In genomic region chr11:124644426-124645280, GRCh38 we compare ENCODE assay signal across 9 cellular contexts. TPM values are rescaled to one million over a fixed set of nuclear protein-coding genes. Genes with fewer than 3 reads are reported as not detected.
DNase-seq lines count a peak whose midpoint lies in the region; ATAC-seq, FAIRE-seq and TF ChIP-seq lines count a peak whose summit lies in the region.
"Had no signal": no experiment of that assay in that cellular context is flagged by ENCODE, and none has a peak within 500 bp of the region (broad histone marks: within the 10 kb centered on the region; RNA-seq: fewer than 3 reads in every experiment).

No MANE protein-coding gene starts in this region.

- BruUV-seq in mammary epithelial cell (replicated peaks; lab: Mats Ljungman, UMichigan), result no TSS peak

- dilution Hi-C loops in mammary epithelial cell (cut with HindIII; ENCODE audit: low sequenced_read_pairs), result loop anchor here (5.0 kb wide), 1 partner anchor 93 kb away; the partner anchor contains the start of gene NRGN

- H3K9me3 ChIP-seq in DOHH2 (ENCODE audit: control insufficient read depth, insufficient read depth, low read length) (no peaks in the 10 kb centered on the region), mammary epithelial cell (replicated peaks; ENCODE audit: insufficient read depth, low read length) (no peaks in the 10 kb centered on the region), kidney (ENCODE audit: control insufficient read depth in 1 of 2, low read length in 2 of 2) (no peaks in the 10 kb centered on the region)

- no peaks in the 10 kb centered on the region for H3K27me3 ChIP-seq in DOHH2 (ENCODE audit: control insufficient read depth, low read length)
- H3K27me3 ChIP-seq in mammary epithelial cell (ENCODE audit: insufficient read depth, low read length), result no peaks in the 10 kb centered on the region

- H3K27ac ChIP-seq in DOHH2 (ENCODE audit: low read depth, low read length) (no peak overlapping the region), mammary epithelial cell (ENCODE audit: insufficient read depth, low read depth, low read length) (no peak overlapping the region), kidney (ENCODE audit: low read depth in 2 of 2, low read length in 2 of 2) (no peak overlapping the region)

- H3K79me2 ChIP-seq in DOHH2 (ENCODE audit: control insufficient read depth, low read length), result no peaks in the 10 kb centered on the region
- H3K79me2 ChIP-seq in mammary epithelial cell (ENCODE audit: insufficient read depth, low read length), result no peaks in the 10 kb centered on the region

- peak overlapping the region; percentile 72 for H3K4me2 ChIP-seq in DOHH2 (ENCODE audit: low read length)
- H3K4me2 ChIP-seq in mammary epithelial cell (ENCODE audit: insufficient read depth, low read depth, low read length), result peak overlapping the region; percentile 66

- ATAC-seq in GM21447 (IDR thresholded peaks at IDR 0.05; ENCODE audit: unreplicated experiment), result peak; percentile 69
- no peak for ATAC-seq in GM18861 (IDR thresholded peaks at IDR 0.05; ENCODE audit: unreplicated experiment)

- H4K20me1 ChIP-seq in DOHH2 (ENCODE audit: control insufficient read depth, insufficient read depth, low read depth, low read length) (no peaks in the 10 kb centered on the region), mammary epithelial cell (ENCODE audit: insufficient read depth, low read length) (no peaks in the 10 kb centered on the region)

- in situ Hi-C loops in mammary epithelial cell (cut with MboI; ENCODE audit: low sequenced_read_pairs in 2 of 2), result no loop called here

- peaks cover 24% of the 10 kb centered on the region for H3K4me1 ChIP-seq in DOHH2 (ENCODE audit: control insufficient read depth, low read length)
- peaks cover 16% of the 10 kb centered on the region for H3K4me1 ChIP-seq in mammary epithelial cell (ENCODE audit: insufficient read depth, low read length)
- no peaks in the 10 kb centered on the region for H3K4me1 ChIP-seq in kidney (ENCODE audit: control insufficient read depth in 1 of 2, insufficient read depth in 1 of 2, low read depth in 1 of 2, low read length in 2 of 2)

- TF ChIP-seq CTCF in DOHH2 (IDR thresholded peaks at IDR 0.05; ENCODE audit: low read depth, low read length, poor library complexity, severe bottlenecking), result peak; percentile 91
- peak; percentile 80 for TF ChIP-seq CTCF in LNCaP clone FGC (IDR thresholded peaks at IDR 0.05; ENCODE audit: control insufficient read depth, extremely low read depth, insufficient read depth)
- TF ChIP-seq CTCF in mammary epithelial cell (conservative IDR thresholded peaks at IDR 0.05 in 1 of 2, IDR thresholded peaks at IDR 0.05 in 1 of 2; ENCODE audit: extremely low read depth in 1 of 2, insufficient read depth in 1 of 2, low read depth in 1 of 2, low read length in 2 of 2), result peak; percentile 80 to 86
- TF ChIP-seq CTCF in kidney (IDR thresholded peaks at IDR 0.05; ENCODE audit: borderline replicate concordance, extremely low read depth, insufficient read depth), result peak; percentile 86

- FAIRE-seq in kidney (lab: Jason Lieb, UNC), result peak; percentile 62

- CTCF ChIA-PET in mammary epithelial cell (lab: Charles Lee; ENCODE audit: low non-redundant PET), result interaction anchor here (0.6 to 1.7 kb wide), 5 partner anchors 12 to 451 kb away, joined by 4 to 12 read pairs (median 9); no protein-coding TSS in a partner anchor

- H3K9me2 ChIP-seq in DOHH2 (replicated peaks; ENCODE audit: control insufficient read depth, low read length), result no peaks in the 10 kb centered on the region

- H3K36me3 ChIP-seq in DOHH2 (ENCODE audit: control insufficient read depth, low read length), result peaks cover 2% of the 10 kb centered on the region; the same call in 1 of the 2 replicates
- H3K36me3 ChIP-seq in mammary epithelial cell (ENCODE audit: insufficient read depth, low read length), result no peaks in the 10 kb centered on the region
- H3K36me3 ChIP-seq in kidney (ENCODE audit: control insufficient read depth in 1 of 2, insufficient read depth in 2 of 2, low read length in 2 of 2), result peaks cover 4 to 5% of the 10 kb centered on the region in 2 donors

- intact Hi-C loops in mammary epithelial cell (cut with micrococcal nuclease), result loop anchor here (1.0 kb wide), 5 partner anchors 25 to 229 kb away; no protein-coding TSS in a partner anchor
- intact Hi-C loops in kidney (cut with DNase I), result loop anchor here (10.0 kb wide), 1 partner anchor 200 kb away; no protein-coding TSS in a partner anchor

- peak overlapping the region; percentile 82 for H2AFZ ChIP-seq in mammary epithelial cell (ENCODE audit: low read depth, low read length)

- DNase-seq in LNCaP clone FGC (ENCODE audit: low read depth) (no peak), SHP77 (lab: John Stamatoyannopoulos, UW) (peak; percentile 52 to 70), mammary epithelial cell (peak; percentile 50), kidney (no peak)
- DNase-seq in stimulated activated CD4-positive, alpha-beta T cell treated with anti-CD3 and anti-CD28 coated beads, Interleukin-4, amount 100 ng/mL, for 24 hours, result peak; percentile 17

- H3K9ac ChIP-seq in mammary epithelial cell (ENCODE audit: insufficient read depth, low read length), result no peak overlapping the region
- H3K9ac ChIP-seq in kidney (ENCODE audit: low read length in 2 of 2), result no peak overlapping the region

- WGBS in mammary epithelial cell (ENCODE audit: low coverage, missing lambda C conversion rate), result 19% methylated on average over 16 of the region's 16 CpGs

- H3F3A ChIP-seq in DOHH2 (ENCODE audit: control insufficient read depth, insufficient read depth), result no peaks in the 10 kb centered on the region

- peak overlapping the region; percentile 56 for H3K4me3 ChIP-seq in DOHH2 (ENCODE audit: low read length)
- no peak overlapping the region for H3K4me3 ChIP-seq in LNCaP clone FGC (ENCODE audit: low read depth, low read length)
- H3K4me3 ChIP-seq in mammary epithelial cell (replicated peaks in 1 of 3; ENCODE audit: insufficient read depth in 1 of 3, low read depth in 2 of 3, low read length in 3 of 3), result peak overlapping the region in 1 of 3 experiments; percentile 13
- H3K4me3 ChIP-seq in kidney (ENCODE audit: low read length in 2 of 2), result peak overlapping the region; percentile 43 to 45

RNA-seq across cellular contexts. Expression of gene TBRG1, which starts 22.0 kb away (rescaled TPM):
- total RNA-seq in mammary epithelial cell, result 10 to 100 TPM; 28.8 to 36.9 TPM
- 20.5 TPM for polyA plus RNA-seq in mammary epithelial cell
- polyA minus RNA-seq in mammary epithelial cell, result 2.5 TPM
- total RNA-seq in kidney, result 35.6 TPM
- 23.3 TPM for polyA plus RNA-seq in kidney (ENCODE audit: insufficient read depth, low read depth, low replicate concordance)

RNA-seq across cellular contexts. Expression of gene SIAE, which starts 28.9 kb away (rescaled TPM):
- total RNA-seq in mammary epithelial cell (10 to 100 TPM; 13.7 to 13.8 TPM), kidney (59.7 TPM)
- polyA plus RNA-seq in mammary epithelial cell (15.1 TPM), kidney (ENCODE audit: insufficient read depth, low read depth, low replicate concordance) (53.2 TPM)
- polyA minus RNA-seq in mammary epithelial cell, result 11.1 TPM

RNA-seq across cellular contexts. Expression of gene SPA17, which starts 29.1 kb away (rescaled TPM):
- 1 to 10 TPM; 6.2 to 8.9 TPM for total RNA-seq in mammary epithelial cell
- polyA plus RNA-seq in mammary epithelial cell, result 10.8 TPM
- not detected for polyA minus RNA-seq in mammary epithelial cell
- total RNA-seq in kidney, result 10.7 TPM
- 23.7 TPM for polyA plus RNA-seq in kidney (ENCODE audit: insufficient read depth, low read depth, low replicate concordance)

RNA-seq across cellular contexts. Expression of gene PANX3, which starts 33.4 kb away (rescaled TPM):
- total RNA-seq in mammary epithelial cell (not detected), kidney (not detected)
- polyA plus RNA-seq in mammary epithelial cell (not detected), kidney (ENCODE audit: insufficient read depth, low read depth, low replicate concordance) (not detected)
- polyA minus RNA-seq in mammary epithelial cell, result not detected
- total RNA-seq: glomerular endothelial cell had no signal

Comparison
In these comparisons a context has a peak if more than half of its experiments do, and no peak if none do; other contexts are left out.
1. DNase-seq: peak in SHP77 (2 of 2), mammary epithelial cell (single experiment) and stimulated activated CD4-positive, alpha-beta T cell treated with anti-CD3 and anti-CD28 coated beads, Interleukin-4, amount 100 ng/mL, for 24 hours (single experiment); none in LNCaP clone FGC (single experiment) and kidney (single experiment).
2. Peak in every context shown above with its lines, with median percentiles within 50 percentile points of each other: CTCF ChIP-seq.